Comparison of ENCODE assay signal across 28 cellular contexts in the genomic region with DNA sequence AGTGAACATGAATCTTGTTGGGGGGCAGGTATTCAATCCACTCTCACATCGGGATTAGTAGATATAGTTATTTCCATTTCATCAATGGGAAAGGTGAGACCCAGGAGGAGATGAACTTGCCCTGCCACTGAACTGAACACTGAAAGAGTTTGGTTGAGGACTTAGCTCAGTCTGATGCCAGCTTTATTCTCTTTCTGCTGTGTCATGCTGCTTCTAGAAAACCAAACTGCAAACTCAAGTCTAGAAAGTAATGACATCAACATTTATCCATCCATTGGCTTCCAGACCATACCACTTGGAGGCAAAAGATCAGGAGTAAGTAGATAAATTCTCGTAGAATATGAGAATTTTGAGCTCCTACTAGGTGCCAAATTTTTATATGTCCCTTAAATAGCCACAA.
"Had no signal": no experiment of that assay in that cellular context is flagged by ENCODE, and none has a peak within 500 bp of the region (broad histone marks: within the 10 kb centered on the region; RNA-seq: fewer than 3 reads in every experiment).

No MANE protein-coding gene starts in this region.

- H3K36me3 ChIP-seq: adrenal gland, breast epithelium had no signal

- H3K27me3 ChIP-seq: adrenal gland, breast epithelium had no signal

- H3K9me3 ChIP-seq: adrenal gland, breast epithelium had no signal

- H3K27ac ChIP-seq: adrenal gland, breast epithelium had no signal

- H3K4me3 ChIP-seq: adrenal gland, breast epithelium had no signal

- FAIRE-seq: RCC 7860 had no signal

- H3K4me1 ChIP-seq: adrenal gland, breast epithelium had no signal

- ATAC-seq: activated CD8-positive, alpha-beta T cell treated with anti-CD3 and anti-CD28 coated beads, Interleukin-2, amount 10 ng/mL, durations not matched to agents 7 days and 5 days; PC-3; T-helper 17 cell; WTC11 had no signal

- DNase-seq: activated CD4-positive, alpha-beta T cell treated with anti-CD3 and anti-CD28 coated beads for 48 hours; activated CD4-positive, alpha-beta T cell treated with anti-CD3 and anti-CD28 coated beads, Interleukin-2, amount 50 U/mL, for 4 hours; activated CD4-positive, CD25-positive, alpha-beta regulatory T cell treated with anti-CD3 and anti-CD28 coated beads, Interleukin-2, amount 50 U/mL, for 72 hours; activated CD8-positive, alpha-beta memory T cell treated with anti-CD3 and anti-CD28 coated beads, Interleukin-2, amount 50 U/mL, for 48 hours; activated CD8-positive, alpha-beta T cell treated with anti-CD3 and anti-CD28 coated beads, Interleukin-2, amount 10 ng/mL, durations not matched to agents 7 days and 5 days; activated naive CD4-positive, alpha-beta T cell treated with anti-CD3 and anti-CD28 coated beads, Interleukin-2, amount 50 U/mL, for 16 hours; activated naive CD8-positive, alpha-beta T cell treated with anti-CD3 and anti-CD28 coated beads, Interleukin-2, amount 10 ng/mL, durations not matched to agents 7 days and 5 days; activated T-cell treated with anti-CD3 and anti-CD28 coated beads, Interleukin-2, amount 50 U/mL, for 1 hour; adrenal gland; aorta; caudate nucleus; Karpas-422; MM.1S; NCI-H1105; NCI-H1436; NCI-H1694 treated with DMSO at 0.1 percent for 48 hours; NCI-H2029 treated with DMSO at 0.1 percent for 48 hours; NCI-H345; NCI-H510A treated with DMSO at 0.1 percent for 48 hours; NCI-H69; NK-92 treated with Interleukin-12 subunit alpha and Interleukin-12 subunit beta, amount 100 ng/mL, for 24 hours; PC-3; SHP77; T-helper 17 cell; T-helper 9 cell had no signal
